1 cellular context compared by ENCODE assay signal in genomic region chr9:98709968-98710965, GRCh38.
A peak's percentile ranks its signal among the peaks of the same experiment; 100 is the strongest.
TF ChIP-seq lines count a peak whose summit lies in the region.

No MANE protein-coding gene starts in this region.

TF ChIP-seq in GM23338, 12 proteins besides CTCF, POLR2A, EP300 and RAD21:
- TF ChIP-seq REST (IDR thresholded peaks at IDR 0.05; ENCODE audit: unreplicated experiment) (peak; percentile 79), POLR2AphosphoS5 (IDR thresholded peaks at IDR 0.05; ENCODE audit: low read depth) (no peak)
